ENCODE assay signal across 16 cellular contexts in the genomic region with DNA sequence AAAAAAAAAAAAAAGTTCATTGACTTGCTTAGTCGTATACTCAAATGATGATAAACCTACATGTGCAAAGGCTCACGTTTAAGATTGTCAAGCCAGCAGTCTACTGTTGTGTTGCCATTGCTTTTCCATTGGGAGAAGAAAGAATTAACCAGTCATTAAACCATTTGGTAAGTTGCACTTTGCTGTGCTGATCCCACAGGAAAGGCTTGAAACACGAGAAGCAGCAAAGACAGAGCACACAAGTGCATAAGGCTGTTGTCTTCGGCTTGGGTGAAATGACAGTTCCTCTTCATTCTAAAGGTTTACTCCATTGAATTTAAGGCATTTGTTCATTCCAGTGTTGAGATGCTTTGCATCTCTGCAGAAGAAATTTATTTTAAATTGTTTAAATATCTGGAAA. TPM values are rescaled to one million over a fixed set of nuclear protein-coding genes. Genes with fewer than 3 reads are reported as not detected.
DNase-seq lines count a peak whose midpoint lies in the region; ATAC-seq, FAIRE-seq and TF ChIP-seq lines count a peak whose summit lies in the region.
"Had no signal": no experiment of that assay in that cellular context is flagged by ENCODE, and none has a peak within 500 bp of the region (broad histone marks: within the 10 kb centered on the region; RNA-seq: fewer than 3 reads in every experiment).

No MANE protein-coding gene starts in this region.

- H3K9ac ChIP-seq in BLaER1 (no peak overlapping the region), astrocyte (ENCODE audit: low read length) (peak overlapping the region; percentile 7), HepG2 (ENCODE audit: insufficient read depth, low read depth, low read length) (no peak overlapping the region)

- no peaks in the 10 kb centered on the region for H3K9me3 ChIP-seq in BLaER1
- H3K9me3 ChIP-seq in astrocyte (ENCODE audit: insufficient read depth, low read depth, low read length): no peaks in the 10 kb centered on the region
- no peaks in the 10 kb centered on the region for H3K9me3 ChIP-seq in HepG2 (ENCODE audit: low read length)
- H3K9me3 ChIP-seq in sigmoid colon: no peaks in the 10 kb centered on the region
- H3K9me3 ChIP-seq: adrenal gland had no signal

- CTCF ChIA-PET in HepG2 (lab: Yijun Ruan, JAX; ENCODE audit: low intra/inter-chr PET ratio, low total read pairs): no interaction called here

- H3K4me1 ChIP-seq in BLaER1 (peaks cover 12% of the 10 kb centered on the region), astrocyte (ENCODE audit: insufficient read depth, low read length) (peaks cover 34% of the 10 kb centered on the region), HepG2 (ENCODE audit: insufficient read depth, low read length) (peaks cover 17% of the 10 kb centered on the region), sigmoid colon (peaks cover 0 to 16% (median 4%) of the 10 kb centered on the region in 4 donors)

- DNase-seq in Kasumi-1 (lab: John Stamatoyannopoulos, UW) (peak; percentile 7 to 13), astrocyte (ENCODE audit: low read depth) (peak; percentile 14), HepG2 (ENCODE audit: low spot score) (no peak), GM19238 (ENCODE audit: insufficient read length, low spot score) (no peak), sigmoid colon (no peak)
- DNase-seq: activated CD8-positive, alpha-beta T cell treated with anti-CD3 and anti-CD28 coated beads, Interleukin-2, amount 10 ng/mL, durations not matched to agents 7 days and 5 days; cerebellar nuclear complex; stimulated activated CD4-positive, alpha-beta T cell treated with anti-CD3 and anti-CD28 coated beads, Interleukin-1b, Interleukin-23, amount 100 ng/mL, for 48 hours had no signal

- WGBS in HepG2 (ENCODE audit: low lambda C conversion rate): 95% methylated on average over 4 of the region's 4 CpGs
- WGBS in sigmoid colon, 2 donors: 85 to 86% methylated on average over 4 of the region's 4 CpGs

- TF ChIP-seq CTCF in astrocyte (IDR thresholded peaks at IDR 0.05; ENCODE audit: insufficient read depth, low read depth, low read length) (no peak), HepG2 (CRISPR knock-in tag; IDR thresholded peaks at IDR 0.05) (no peak), sigmoid colon (IDR thresholded peaks at IDR 0.05) (no peak)

- no TSS peak for BruUV-seq in HepG2 (replicated peaks; lab: Mats Ljungman, UMichigan)

- in situ Hi-C loops in HepG2 (cut with HindIII; ENCODE audit: extremely low pct_ligation_motif_present, low pct_unique_long_range_greater_than_20kb): no loop called here

- ATAC-seq in HepG2: no peak
- ATAC-seq in HG03139 (IDR thresholded peaks at IDR 0.05; ENCODE audit: unreplicated experiment): no peak
- no peak for ATAC-seq in activated T-helper 17 cell treated with anti-CD3 and anti-CD28 coated beads, Interleukin-2, amount 50 U/mL, for 72 hours (replicated peaks)

- no peak for TF ChIP-seq RAD21 in HepG2 (CRISPR knock-in tag; IDR thresholded peaks at IDR 0.05)

- FAIRE-seq in astrocyte (lab: Jason Lieb, UNC) (no peak), HepG2 (lab: Jason Lieb, UNC) (peak; percentile 15)
- FAIRE-seq: endometrium, H1 had no signal

- no peak overlapping the region for H3K4me3 ChIP-seq in BLaER1
- no peak overlapping the region for H3K4me3 ChIP-seq in astrocyte (ENCODE audit: insufficient read depth, low read depth, low read length)
- no peak overlapping the region for H3K4me3 ChIP-seq in HepG2 (replicated peaks in 1 of 3; ENCODE audit: insufficient read depth in 1 of 3, low read depth in 2 of 3, low read length in 3 of 3)
- no peak overlapping the region for H3K4me3 ChIP-seq in sigmoid colon
- H3K4me3 ChIP-seq: adrenal gland, lung had no signal

- H3K4me1 Mint-ChIP-seq in astrocyte (ENCODE audit: low read depth, unreplicated experiment): peaks cover 33% of the 10 kb centered on the region
- H3K4me1 Mint-ChIP-seq in activated T-helper 17 cell treated with anti-CD3 and anti-CD28 coated beads, Interleukin-2, amount 50 U/mL, for 72 hours: peaks cover 10% of the 10 kb centered on the region

- TF ChIP-seq EP300 in HepG2 (IDR thresholded peaks at IDR 0.05; ENCODE audit: low read depth in 2 of 2, low read length in 2 of 2) (no peak), HepG2 (CRISPR knock-in tag; IDR thresholded peaks at IDR 0.05; ENCODE audit: borderline replicate concordance) (no peak), sigmoid colon (IDR thresholded peaks at IDR 0.05) (no peak)

- H3K4me2 ChIP-seq in BLaER1 (peak overlapping the region; percentile 51), astrocyte (ENCODE audit: low read length) (peak overlapping the region; percentile 79), HepG2 (ENCODE audit: low read depth, low read length) (no peak overlapping the region)

- H3K36me3 Mint-ChIP-seq in astrocyte (ENCODE audit: low read depth, unreplicated experiment): peaks cover 10% of the 10 kb centered on the region
- peaks cover 89% of the 10 kb centered on the region for H3K36me3 Mint-ChIP-seq in activated T-helper 17 cell treated with anti-CD3 and anti-CD28 coated beads, Interleukin-2, amount 50 U/mL, for 72 hours (ENCODE audit: low read depth)

- POLR2A ChIA-PET in HepG2 (lab: Yijun Ruan, JAX): no interaction called here

- H3K79me2 ChIP-seq in astrocyte (ENCODE audit: insufficient read depth, low read length): no peaks in the 10 kb centered on the region
- H3K79me2 ChIP-seq in HepG2 (ENCODE audit: insufficient read depth, low read length): no peaks in the 10 kb centered on the region

- H3K27ac ChIP-seq in BLaER1 (no peak overlapping the region), astrocyte (ENCODE audit: low read depth, low read length) (peak overlapping the region; percentile 85), HepG2 (ENCODE audit: extremely low read length, insufficient read depth, low read length) (peak overlapping the region; percentile 53), sigmoid colon (no peak overlapping the region)

- H4K20me1 ChIP-seq in BLaER1 (peaks cover 14% of the 10 kb centered on the region; the same call in 1 of the 2 replicates), astrocyte (ENCODE audit: insufficient read depth, low read length) (peaks cover 6% of the 10 kb centered on the region), HepG2 (ENCODE audit: insufficient read depth, low read length) (no peaks in the 10 kb centered on the region)

- H3K9me3 Mint-ChIP-seq in astrocyte (ENCODE audit: unreplicated experiment): no peaks in the 10 kb centered on the region
- no peaks in the 10 kb centered on the region for H3K9me3 Mint-ChIP-seq in activated T-helper 17 cell treated with anti-CD3 and anti-CD28 coated beads, Interleukin-2, amount 50 U/mL, for 72 hours
- H3K9me3 Mint-ChIP-seq: nephron had no signal

- H3K36me3 ChIP-seq in BLaER1 (peaks cover 59% of the 10 kb centered on the region), astrocyte (ENCODE audit: insufficient read depth, low read length) (peaks cover 36% of the 10 kb centered on the region), HepG2 (replicated peaks in 1 of 2; ENCODE audit: control insufficient read depth in 1 of 2, insufficient read depth in 2 of 2, low read length in 2 of 2) (peaks cover 1 to 46% of the 10 kb centered on the region in 2 experiments; a peak in 4 of 5 replicates), sigmoid colon (peaks cover 0 to 87% (median 37%) of the 10 kb centered on the region in 4 donors)

- no peak overlapping the region for H3K27ac Mint-ChIP-seq in astrocyte (ENCODE audit: unreplicated experiment)
- no peak overlapping the region for H3K27ac Mint-ChIP-seq in activated T-helper 17 cell treated with anti-CD3 and anti-CD28 coated beads, Interleukin-2, amount 50 U/mL, for 72 hours
- H3K27ac Mint-ChIP-seq: activated CD8-positive, alpha-beta T cell treated with anti-CD3 and anti-CD28 coated beads, Interleukin-2, amount 10 ng/mL, durations not matched to agents 7 days and 5 days; nephron had no signal

- TF ChIP-seq POLR2A in HepG2 (IDR thresholded peaks at IDR 0.05; ENCODE audit: insufficient read depth in 1 of 2, low read depth in 2 of 2, low read length in 2 of 2) (no peak), sigmoid colon (IDR thresholded peaks at IDR 0.05) (no peak)

- no peak overlapping the region for H3K4me3 Mint-ChIP-seq in astrocyte (ENCODE audit: unreplicated experiment)
- H3K4me3 Mint-ChIP-seq in activated T-helper 17 cell treated with anti-CD3 and anti-CD28 coated beads, Interleukin-2, amount 50 U/mL, for 72 hours: no peak overlapping the region
- H3K4me3 Mint-ChIP-seq: activated CD8-positive, alpha-beta T cell treated with anti-CD3 and anti-CD28 coated beads, Interleukin-2, amount 10 ng/mL, durations not matched to agents 7 days and 5 days; nephron had no signal

- H3K27me3 Mint-ChIP-seq in astrocyte (ENCODE audit: low read depth, unreplicated experiment): no peaks in the 10 kb centered on the region
- H3K27me3 Mint-ChIP-seq in activated T-helper 17 cell treated with anti-CD3 and anti-CD28 coated beads, Interleukin-2, amount 50 U/mL, for 72 hours: no peaks in the 10 kb centered on the region

- no peak overlapping the region for H2AFZ ChIP-seq in astrocyte (ENCODE audit: low read depth, low read length)
- H2AFZ ChIP-seq in HepG2 (ENCODE audit: low read length): no peak overlapping the region

- intact Hi-C loops in HepG2 (cut with micrococcal nuclease; ENCODE audit: unreplicated experiment): loop anchor here (2.0 kb wide), 1 partner anchor 50 kb away; a partner anchor contains a TSS
- intact Hi-C loops in sigmoid colon (cut with DNase I): no loop called here

- H3K27me3 ChIP-seq in BLaER1: no peaks in the 10 kb centered on the region
- no peaks in the 10 kb centered on the region for H3K27me3 ChIP-seq in astrocyte (ENCODE audit: insufficient read depth, low read length)
- H3K27me3 ChIP-seq in HepG2 (ENCODE audit: control insufficient read depth in 1 of 2, insufficient read depth in 2 of 2, low read length in 2 of 2): no peaks in the 10 kb centered on the region
- H3K27me3 ChIP-seq in sigmoid colon: no peaks in the 10 kb centered on the region
- H3K27me3 ChIP-seq: adrenal gland had no signal

RNA-seq across cellular contexts. Expression of a gene that starts 50.1 kb away (rescaled TPM):
- total RNA-seq in astrocyte (55.2 and 55.8 TPM in 2 replicates), HepG2 (2016; rRNA removed; fragmentation: Illumina TruSeq; extraction: Trizol) (65.1 and 94.2 TPM in 2 replicates), sigmoid colon (10 to 100 TPM; 80.4 to 89.5 (median 83.7) TPM)
- total RNA-seq in HepG2 (2016; cell fraction: cytosol; rRNA removed; fragmentation: Illumina TruSeq; extraction: Trizol; ENCODE audit: low read depth): 54.6 and 64.5 TPM in 2 replicates
- 59.7 and 87.2 TPM in 2 replicates for total RNA-seq in HepG2 (2016; cell fraction: insoluble cytoplasmic fraction; rRNA removed; fragmentation: Illumina TruSeq; extraction: Trizol)
- total RNA-seq in HepG2 (2016; cell fraction: membrane; rRNA removed; fragmentation: Illumina TruSeq; extraction: Trizol): 25.9 and 26.0 TPM in 2 replicates
- 50.6 and 52.1 TPM in 2 replicates for total RNA-seq in HepG2 (2016; cell fraction: nucleus; rRNA removed; fragmentation: Illumina TruSeq; extraction: Trizol)
- polyA plus RNA-seq in HepG2 (2011; rRNA removed) (60.8 and 67.5 TPM in 2 replicates), sigmoid colon (10 to 100 TPM; 23.4 to 30.6 (median 25.0) TPM)
- polyA plus RNA-seq in HepG2 (2011; cell fraction: cytosol; rRNA removed): 37.8 and 48.4 TPM in 2 replicates
- polyA plus RNA-seq in HepG2 (2011; cell fraction: nucleus; rRNA removed): 75.4 and 75.5 TPM in 2 replicates
- polyA plus RNA-seq in HepG2 (2012): 25.2 and 25.4 TPM in 2 replicates
- 6.4 and 6.5 TPM in 2 replicates for polyA plus RNA-seq in HepG2 (2016; cell fraction: cytosol; fragmentation: Illumina TruSeq; extraction: Trizol; ENCODE audit: low read depth)
- 73.3 and 82.2 TPM in 2 replicates for polyA plus RNA-seq in HepG2 (2016; cell fraction: insoluble cytoplasmic fraction; fragmentation: Illumina TruSeq; extraction: Trizol; ENCODE audit: low read depth)
- 8.3 and 15.1 TPM in 2 replicates for polyA plus RNA-seq in HepG2 (2016; cell fraction: membrane; fragmentation: Illumina TruSeq; extraction: Trizol; ENCODE audit: low read depth)
- 75.8 and 82.9 TPM in 2 replicates for polyA plus RNA-seq in HepG2 (2016; cell fraction: nucleus; fragmentation: Illumina TruSeq; extraction: Trizol; ENCODE audit: insufficient read depth, low read depth)
- polyA minus RNA-seq in HepG2 (2011; rRNA and poly(A)+ RNA removed; ENCODE audit: low replicate concordance): 87.6 and 214 TPM in 2 replicates
- polyA minus RNA-seq in HepG2 (2011; cell fraction: cytosol; rRNA and poly(A)+ RNA removed): 38.7 and 40.2 TPM in 2 replicates
- 47.1 and 51.6 TPM in 2 replicates for polyA minus RNA-seq in HepG2 (2011; cell fraction: nucleus; rRNA and poly(A)+ RNA removed)
- 10 to 100 TPM; 33.5 to 48.3 TPM for total RNA-seq in activated T-helper 17 cell treated with anti-CD3 and anti-CD28 coated beads, Interleukin-2, amount 50 U/mL, for 72 hours

RNA-seq across cellular contexts. Expression of a gene that starts 58.2 kb away (rescaled TPM):
- total RNA-seq in astrocyte (30.1 and 30.2 TPM in 2 replicates), HepG2 (2016; rRNA removed; fragmentation: Illumina TruSeq; extraction: Trizol) (3.3 and 3.7 TPM in 2 replicates), sigmoid colon (10 to 100 TPM; 13.7 to 29.1 (median 17.5) TPM)
- total RNA-seq in HepG2 (2016; cell fraction: cytosol; rRNA removed; fragmentation: Illumina TruSeq; extraction: Trizol; ENCODE audit: low read depth): 0.53 and 0.81 TPM in 2 replicates
- 2.7 and 2.8 TPM in 2 replicates for total RNA-seq in HepG2 (2016; cell fraction: insoluble cytoplasmic fraction; rRNA removed; fragmentation: Illumina TruSeq; extraction: Trizol)
- 2.0 and 2.4 TPM in 2 replicates for total RNA-seq in HepG2 (2016; cell fraction: membrane; rRNA removed; fragmentation: Illumina TruSeq; extraction: Trizol)
- total RNA-seq in HepG2 (2016; cell fraction: nucleus; rRNA removed; fragmentation: Illumina TruSeq; extraction: Trizol): 5.0 and 6.9 TPM in 2 replicates
- polyA plus RNA-seq in HepG2 (2011; rRNA removed) (2.0 and 2.8 TPM in 2 replicates), sigmoid colon (10 to 100 TPM in 1 of 3 donors, 1 to 10 TPM in 2; 7.3 to 12.6 (median 9.5) TPM)
- polyA plus RNA-seq in HepG2 (2011; cell fraction: cytosol; rRNA removed): 1.3 and 1.9 TPM in 2 replicates
- polyA plus RNA-seq in HepG2 (2011; cell fraction: nucleus; rRNA removed): 4.3 and 4.8 TPM in 2 replicates
- 1.9 and 2.2 TPM in 2 replicates for polyA plus RNA-seq in HepG2 (2012)
- polyA plus RNA-seq in HepG2 (2016; cell fraction: cytosol; fragmentation: Illumina TruSeq; extraction: Trizol; ENCODE audit: low read depth): 0.18 and 0.32 TPM in 2 replicates
- polyA plus RNA-seq in HepG2 (2016; cell fraction: insoluble cytoplasmic fraction; fragmentation: Illumina TruSeq; extraction: Trizol; ENCODE audit: low read depth): 2.4 and 2.5 TPM in 2 replicates
- polyA plus RNA-seq in HepG2 (2016; cell fraction: membrane; fragmentation: Illumina TruSeq; extraction: Trizol; ENCODE audit: low read depth): 0.85 and 1.3 TPM in 2 replicates
- polyA plus RNA-seq in HepG2 (2016; cell fraction: nucleus; fragmentation: Illumina TruSeq; extraction: Trizol; ENCODE audit: insufficient read depth, low read depth): 6.7 and 7.3 TPM in 2 replicates
- polyA minus RNA-seq in HepG2 (2011; rRNA and poly(A)+ RNA removed; ENCODE audit: low replicate concordance): 2.7 and 5.2 TPM in 2 replicates
- 2.4 and 3.0 TPM in 2 replicates for polyA minus RNA-seq in HepG2 (2011; cell fraction: cytosol; rRNA and poly(A)+ RNA removed)
- 5.9 and 7.6 TPM in 2 replicates for polyA minus RNA-seq in HepG2 (2011; cell fraction: nucleus; rRNA and poly(A)+ RNA removed)
- total RNA-seq in activated T-helper 17 cell treated with anti-CD3 and anti-CD28 coated beads, Interleukin-2, amount 50 U/mL, for 72 hours: not detected

Comparison
In these comparisons a context has a peak if more than half of its experiments do, and no peak if none do; other contexts are left out.
1. H3K27ac ChIP-seq: peak in astrocyte (single experiment) and HepG2 (single experiment); none in BLaER1 (single experiment) and sigmoid colon (0 of 4).
2. DNase-seq: peak in Kasumi-1 (2 of 2) and astrocyte (single experiment); none in HepG2 (single experiment), GM19238 (single experiment) and sigmoid colon (single experiment).